10 cellular contexts compared by ENCODE assay signal in the genomic region with DNA sequence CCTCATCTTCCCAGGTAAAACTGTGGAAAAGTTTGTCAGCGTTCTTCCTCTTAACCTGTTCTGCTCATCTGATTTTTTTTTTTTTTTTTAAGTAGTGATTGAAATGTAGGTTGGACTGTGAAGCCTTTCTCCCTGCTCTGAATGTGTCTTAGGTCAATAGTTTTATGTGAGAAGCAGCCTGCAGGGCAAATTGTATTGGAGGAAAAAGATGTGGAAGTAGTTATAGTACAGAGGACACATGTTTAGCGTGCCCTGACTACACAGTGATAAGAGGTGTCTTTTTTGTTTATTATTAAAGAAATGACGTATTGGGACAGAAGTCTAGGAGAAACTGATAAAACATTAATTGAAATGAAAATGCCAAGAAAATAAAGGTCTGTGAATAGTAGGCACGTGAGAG. TPM values are rescaled to one million over a fixed set of nuclear protein-coding genes. Genes with fewer than 3 reads are reported as not detected.
DNase-seq lines count a peak whose midpoint lies in the region; ATAC-seq and TF ChIP-seq lines count a peak whose summit lies in the region.
"Had no signal": no experiment of that assay in that cellular context is flagged by ENCODE, and none has a peak within 500 bp of the region (broad histone marks: within the 10 kb centered on the region; RNA-seq: fewer than 3 reads in every experiment).

No MANE protein-coding gene starts in this region.

- H3K9me3 ChIP-seq in CD8-positive, alpha-beta memory T cell (ENCODE audit: low read length), result no peaks in the 10 kb centered on the region
- H3K9me3 ChIP-seq in neural cell (ENCODE audit: low read length) (no peaks in the 10 kb centered on the region), thyroid gland (no peaks in the 10 kb centered on the region)

- no peak overlapping the region for H2AFZ ChIP-seq in neural cell (ENCODE audit: low read depth, low read length)

- peak overlapping the region in 7 of 8 donors; percentile 26 to 98 (median 68) for H3K27ac Mint-ChIP-seq in CD8-positive, alpha-beta memory T cell

- peak overlapping the region; percentile 33 for H3K27ac ChIP-seq in CD8-positive, alpha-beta memory T cell (ENCODE audit: low read depth, low read length)
- H3K27ac ChIP-seq in dorsolateral prefrontal cortex (peak overlapping the region in 40 of 59 donors; percentile 12 to 95 (median 88)), neural cell (ENCODE audit: low read length) (no peak overlapping the region), thyroid gland (no peak overlapping the region)

- no peak for TF ChIP-seq RAD21 in neural cell (conservative IDR thresholded peaks at IDR 0.05)

- peak in 1 of 5 donors; percentile 2 for DNase-seq in CD8-positive, alpha-beta memory T cell
- DNase-seq in NCI-H146 (lab: John Stamatoyannopoulos, UW), result peak; percentile 25
- no peak for DNase-seq in dorsolateral prefrontal cortex
- no peak for DNase-seq in thyroid gland
- no peak for DNase-seq in activated CD4-positive, alpha-beta T cell treated with anti-CD3 and anti-CD28 coated beads, Interleukin-2, amount 50 U/mL, for 1 hour
- no peak for DNase-seq in stimulated activated CD4-positive, alpha-beta T cell treated with anti-CD3 and anti-CD28 coated beads, Interleukin-15, amount 100 ng/mL, for 24 hours
- DNase-seq: effector CD8-positive, alpha-beta T cell; GOT3 had no signal

- no peaks in the 10 kb centered on the region for H3K9me2 ChIP-seq in neural cell (ENCODE audit: insufficient read depth, low read length)

- no peak for TF ChIP-seq EP300 in neural cell (conservative IDR thresholded peaks at IDR 0.05; ENCODE audit: poor library complexity, severe bottlenecking)

- TF ChIP-seq CTCF in dorsolateral prefrontal cortex (IDR thresholded peaks at IDR 0.05 in 54 of 56, conservative IDR thresholded peaks at IDR 0.05 in 2 of 56; ENCODE audit: low read depth in 1 of 56, partially characterized antibody in 56 of 56) (no peak), neural cell (IDR thresholded peaks at IDR 0.05; ENCODE audit: poor library complexity, severe bottlenecking) (no peak), thyroid gland (IDR thresholded peaks at IDR 0.05) (no peak)

- CTCF ChIA-PET in CD8-positive, alpha-beta memory T cell (lab: Charles Lee), result no interaction called here

- H3K27me3 ChIP-seq in CD8-positive, alpha-beta memory T cell (ENCODE audit: insufficient read depth, low read length, poor library complexity, severe bottlenecking), result no peaks in the 10 kb centered on the region
- H3K27me3 ChIP-seq in dorsolateral prefrontal cortex (no peaks in the 10 kb centered on the region), neural cell (ENCODE audit: insufficient read depth, low read depth, low read length) (no peaks in the 10 kb centered on the region), thyroid gland (no peaks in the 10 kb centered on the region)

- no peak for ATAC-seq in HG03442 (IDR thresholded peaks at IDR 0.05; ENCODE audit: unreplicated experiment)

- no peaks in the 10 kb centered on the region for H3K36me3 ChIP-seq in CD8-positive, alpha-beta memory T cell (ENCODE audit: insufficient read depth, low read length)
- H3K36me3 ChIP-seq in neural cell (ENCODE audit: insufficient read depth, low read length) (no peaks in the 10 kb centered on the region), thyroid gland (peaks cover 0 to 2% of the 10 kb centered on the region in 2 donors)

- POLR2A ChIA-PET in CD8-positive, alpha-beta memory T cell (lab: Charles Lee), result no interaction called here

- H3K9me3 Mint-ChIP-seq in CD8-positive, alpha-beta memory T cell, result no peaks in the 10 kb centered on the region

- intact Hi-C loops in dorsolateral prefrontal cortex (cut with DNase I), result loop anchor here in 1 of 2 donors (10.0 kb wide), 2 partner anchors 205 to 235 kb away; partner anchors contain the start of gene COX7A2L
- intact Hi-C loops in thyroid gland (cut with DNase I), result no loop called here

- peaks cover 23 to 39% (median 34%) of the 10 kb centered on the region in 3 donors for H3K4me1 Mint-ChIP-seq in CD8-positive, alpha-beta memory T cell

- peak overlapping the region; percentile 60 for H3K4me3 ChIP-seq in CD8-positive, alpha-beta memory T cell (ENCODE audit: low read length)
- H3K4me3 ChIP-seq in dorsolateral prefrontal cortex, result peak overlapping the region in 57 of 59 donors; percentile 56 to 97 (median 82)
- H3K4me3 ChIP-seq in neural cell (ENCODE audit: low read length), result peak overlapping the region; percentile 69
- no peak overlapping the region for H3K4me3 ChIP-seq in thyroid gland (replicated peaks in 1 of 3)

- 63 to 66% methylated on average over 4 of the region's 4 CpGs for WGBS in thyroid gland, 2 donors

- H3K79me2 ChIP-seq in neural cell (replicated peaks; ENCODE audit: insufficient read depth, low read length), result no peaks in the 10 kb centered on the region

- peak overlapping the region; percentile 85 to 97 (median 89) for H3K4me3 Mint-ChIP-seq in CD8-positive, alpha-beta memory T cell

- no peaks in the 10 kb centered on the region for H4K20me1 ChIP-seq in neural cell (ENCODE audit: insufficient read depth)

- no peaks in the 10 kb centered on the region for H3K27me3 Mint-ChIP-seq in CD8-positive, alpha-beta memory T cell

- peaks cover 30% of the 10 kb centered on the region for H3K4me1 ChIP-seq in CD8-positive, alpha-beta memory T cell (ENCODE audit: insufficient read depth, low read length)
- peaks cover 4 to 16% of the 10 kb centered on the region in 2 donors for H3K4me1 ChIP-seq in thyroid gland

- H3K4me2 ChIP-seq in neural cell (ENCODE audit: low read length), result peak overlapping the region; percentile 68

- H3F3A ChIP-seq in neural cell (ENCODE audit: insufficient read depth, low read length, poor library complexity, severe bottlenecking), result peaks cover 3% of the 10 kb centered on the region

- TF ChIP-seq POLR2A in thyroid gland (IDR thresholded peaks at IDR 0.05), result no peak

- peak overlapping the region; percentile 20 for H3K9ac ChIP-seq in neural cell (ENCODE audit: low read length)

- H3K36me3 Mint-ChIP-seq in CD8-positive, alpha-beta memory T cell, result peaks cover 0 to 15% (median 2%) of the 10 kb centered on the region in 3 donors

TF ChIP-seq in neural cell, 6 proteins besides CTCF, POLR2A, EP300 and RAD21:
- TF ChIP-seq TAF1 (IDR thresholded peaks at IDR 0.05; ENCODE audit: low read depth) (no peak), REST (IDR thresholded peaks at IDR 0.05; ENCODE audit: borderline replicate concordance) (no peak), SMC3 (conservative IDR thresholded peaks at IDR 0.05; ENCODE audit: poor library complexity) (no peak), POLR2AphosphoS5 (IDR thresholded peaks at IDR 0.05) (no peak), MXI1 (conservative IDR thresholded peaks at IDR 0.05; ENCODE audit: poor library complexity, severe bottlenecking) (no peak)

RNA-seq across cellular contexts. Expression of gene MTA3, which starts 1.5 kb away (rescaled TPM):
- 10 to 100 TPM; 20.0 to 24.1 TPM for total RNA-seq in CD8-positive, alpha-beta memory T cell
- 7.9 TPM for polyA plus RNA-seq in CD8-positive, alpha-beta memory T cell
- total RNA-seq in dorsolateral prefrontal cortex (100 to 1,000 TPM in 6 of 120 experiments, 10 to 100 TPM in 114; 45.5 to 111 (median 79.6) TPM), thyroid gland (10 to 100 TPM; 29.8 to 50.0 (median 34.0) TPM)
- 11.2 and 11.9 TPM in 2 replicates for polyA plus RNA-seq in neural cell
- 34.2 and 36.8 TPM in 2 replicates for polyA minus RNA-seq in neural cell

Comparison
In these comparisons a context has a peak if more than half of its experiments do, and no peak if none do; other contexts are left out.
1. H3K27ac ChIP-seq: peak in CD8-positive, alpha-beta memory T cell (single experiment) and dorsolateral prefrontal cortex (40 of 59); none in neural cell (single experiment) and thyroid gland (0 of 3).
2. H3K4me3 ChIP-seq: peak in CD8-positive, alpha-beta memory T cell (single experiment), dorsolateral prefrontal cortex (57 of 59) and neural cell (single experiment); none in thyroid gland (0 of 3).